ENCODE assay signal across 10 cellular contexts in the genomic region with DNA sequence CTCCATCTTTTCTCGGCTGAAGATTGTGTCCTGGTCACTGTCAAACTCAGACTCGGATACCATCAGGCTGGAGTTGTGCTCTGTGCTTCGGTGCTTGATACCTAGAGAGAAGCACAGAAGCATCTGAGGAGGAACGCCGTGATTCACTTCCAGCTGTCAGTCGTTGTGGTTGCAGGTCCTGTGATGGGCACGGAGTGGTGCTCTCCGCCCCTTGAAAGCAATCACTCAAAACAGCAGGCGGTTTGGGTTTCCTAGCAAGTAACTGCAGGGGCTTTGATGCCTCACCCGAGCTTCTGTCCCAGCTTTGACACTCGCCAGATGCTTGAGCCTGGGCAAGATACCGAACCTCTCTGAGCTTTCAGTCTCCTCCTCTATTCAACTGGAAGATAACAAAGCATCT. TPM values are rescaled to one million over a fixed set of nuclear protein-coding genes. Genes with fewer than 3 reads are reported as not detected.
DNase-seq lines count a peak whose midpoint lies in the region; FAIRE-seq and TF ChIP-seq lines count a peak whose summit lies in the region.
"Had no signal": no experiment of that assay in that cellular context is flagged by ENCODE, and none has a peak within 500 bp of the region (broad histone marks: within the 10 kb centered on the region; RNA-seq: fewer than 3 reads in every experiment).

No MANE protein-coding gene starts in this region.

- no peak for FAIRE-seq in kidney (lab: Jason Lieb, UNC)

- no peaks in the 10 kb centered on the region for H3K9me3 ChIP-seq in CD4-positive, alpha-beta memory T cell (ENCODE audit: control insufficient read depth in 1 of 2, low read length in 2 of 2)
- H3K9me3 ChIP-seq in kidney (ENCODE audit: control insufficient read depth in 1 of 2, low read length in 2 of 2), result no peaks in the 10 kb centered on the region

- no peaks in the 10 kb centered on the region for H3K36me3 ChIP-seq in CD4-positive, alpha-beta memory T cell (ENCODE audit: insufficient read depth, low read length)
- H3K36me3 ChIP-seq in kidney (ENCODE audit: control insufficient read depth in 1 of 2, insufficient read depth in 2 of 2, low read length in 2 of 2), result no peaks in the 10 kb centered on the region

- H3K27ac Mint-ChIP-seq in CD4-positive, alpha-beta memory T cell, result no peak overlapping the region
- H3K27ac Mint-ChIP-seq: progenitor cell of endocrine pancreas had no signal

- intact Hi-C loops in CD4-positive, alpha-beta memory T cell (cut with micrococcal nuclease), result no loop called here
- intact Hi-C loops in kidney (cut with DNase I), result no loop called here

- DNase-seq in CD4-positive, alpha-beta memory T cell, result peak in 4 of 5 donors; percentile 20 to 34 (median 26)
- DNase-seq in HL-60 (ENCODE audit: low read depth in 1 of 2, low spot score in 1 of 2), result peak; percentile 6 to 21
- DNase-seq in activated CD4-positive, alpha-beta T cell treated with anti-CD3 and anti-CD28 coated beads, Interleukin-2, amount 50 U/mL, for 1 hour, result peak; percentile 28
- DNase-seq in germinal center (ENCODE audit: low spot score), result peak; percentile 17
- DNase-seq in T1000 (lab: John Stamatoyannopoulos, UW), result no peak
- no peak for DNase-seq in NCI-H1436 treated with DMSO at 0.1 percent for 48 hours (lab: John Stamatoyannopoulos, UW)
- no peak for DNase-seq in kidney
- no peak for DNase-seq in NCI-H1436 (lab: John Stamatoyannopoulos, UW)
- DNase-seq: NCI-H226 had no signal

- H3K9me3 Mint-ChIP-seq in CD4-positive, alpha-beta memory T cell, result no peaks in the 10 kb centered on the region

- H3K9ac ChIP-seq in kidney (ENCODE audit: low read length in 2 of 2), result no peak overlapping the region

- peaks cover 0 to 3% of the 10 kb centered on the region in 2 donors for H3K36me3 Mint-ChIP-seq in CD4-positive, alpha-beta memory T cell

- no peak overlapping the region for H3K27ac ChIP-seq in CD4-positive, alpha-beta memory T cell (ENCODE audit: low read depth, low read length)
- H3K27ac ChIP-seq in HL-60 (replicated peaks) (no peak overlapping the region), kidney (ENCODE audit: low read depth in 2 of 2, low read length in 2 of 2) (no peak overlapping the region)

- peaks cover 3 to 12% of the 10 kb centered on the region in 2 donors for H3K27me3 Mint-ChIP-seq in CD4-positive, alpha-beta memory T cell

- POLR2A ChIA-PET in CD4-positive, alpha-beta memory T cell (lab: Charles Lee; ENCODE audit: partially characterized antibody), result no interaction called here

- peaks cover 3% of the 10 kb centered on the region for H3K4me1 ChIP-seq in CD4-positive, alpha-beta memory T cell (ENCODE audit: insufficient read depth, low read length)
- no peaks in the 10 kb centered on the region for H3K4me1 ChIP-seq in kidney (ENCODE audit: control insufficient read depth in 1 of 2, insufficient read depth in 1 of 2, low read depth in 1 of 2, low read length in 2 of 2)

- no peak overlapping the region for H3K4me3 ChIP-seq in CD4-positive, alpha-beta memory T cell (ENCODE audit: low read length in 2 of 2)
- H3K4me3 ChIP-seq in HL-60 (replicated peaks; ENCODE audit: insufficient read depth, low read length) (no peak overlapping the region), kidney (ENCODE audit: low read length in 2 of 2) (no peak overlapping the region)

- no peak overlapping the region for H3K4me3 Mint-ChIP-seq in CD4-positive, alpha-beta memory T cell

- no peak for TF ChIP-seq CTCF in HL-60 (IDR thresholded peaks at IDR 0.05; ENCODE audit: insufficient read depth, low read length)
- TF ChIP-seq CTCF in kidney (IDR thresholded peaks at IDR 0.05; ENCODE audit: borderline replicate concordance, extremely low read depth, insufficient read depth), result no peak

- peaks cover 4 to 6% (median 5%) of the 10 kb centered on the region in 4 donors for H3K4me1 Mint-ChIP-seq in CD4-positive, alpha-beta memory T cell

- H3K27me3 ChIP-seq in CD4-positive, alpha-beta memory T cell (ENCODE audit: insufficient read depth, low read length), result no peaks in the 10 kb centered on the region
- no peaks in the 10 kb centered on the region for H3K27me3 ChIP-seq in HL-60 (ENCODE audit: insufficient read depth, poor library complexity, severe bottlenecking)

- CTCF ChIA-PET in CD4-positive, alpha-beta memory T cell (lab: Charles Lee; ENCODE audit: partially characterized antibody), result interaction anchor here (0.9 to 1.8 kb wide), 2 partner anchors 34 to 148 kb away, joined by 3 to 7 read pairs; no protein-coding TSS in a partner anchor

RNA-seq across cellular contexts. Expression of a gene that starts 52.5 kb away (rescaled TPM):
- total RNA-seq in CD4-positive, alpha-beta memory T cell, result 10 to 100 TPM; 13.0 to 13.9 TPM
- polyA plus RNA-seq in CD4-positive, alpha-beta memory T cell, result 10 to 100 TPM in 1 of 2 donors, 1 to 10 TPM in 1; 8.5 to 10.2 TPM
- 10.4 TPM for total RNA-seq in kidney
- 11.0 TPM for polyA plus RNA-seq in kidney (ENCODE audit: insufficient read depth, low read depth, low replicate concordance)

RNA-seq across cellular contexts. Expression of a gene that starts 57.9 kb away (rescaled TPM):
- 1 to 10 TPM in 1 of 2 experiments, under 1 TPM in 1; 0.49 to 1.4 TPM for total RNA-seq in CD4-positive, alpha-beta memory T cell
- under 1 TPM in 1 of 2 donors, not detected in 1; 0.30 TPM for polyA plus RNA-seq in CD4-positive, alpha-beta memory T cell
- total RNA-seq in kidney, result 0.94 TPM
- 0.41 TPM for polyA plus RNA-seq in kidney (ENCODE audit: insufficient read depth, low read depth, low replicate concordance)

Comparison
In these comparisons a context has a peak if more than half of its experiments do, and no peak if none do; other contexts are left out.
1. DNase-seq: peak in CD4-positive, alpha-beta memory T cell (4 of 5), HL-60 (2 of 2), activated CD4-positive, alpha-beta T cell treated with anti-CD3 and anti-CD28 coated beads, Interleukin-2, amount 50 U/mL, for 1 hour (single experiment) and germinal center (single experiment); none in T1000 (single experiment), NCI-H1436 treated with DMSO at 0.1 percent for 48 hours (single experiment), kidney (single experiment) and NCI-H1436 (single experiment).